Comparison of ENCODE assay signal across 26 cellular contexts in the genomic region with DNA sequence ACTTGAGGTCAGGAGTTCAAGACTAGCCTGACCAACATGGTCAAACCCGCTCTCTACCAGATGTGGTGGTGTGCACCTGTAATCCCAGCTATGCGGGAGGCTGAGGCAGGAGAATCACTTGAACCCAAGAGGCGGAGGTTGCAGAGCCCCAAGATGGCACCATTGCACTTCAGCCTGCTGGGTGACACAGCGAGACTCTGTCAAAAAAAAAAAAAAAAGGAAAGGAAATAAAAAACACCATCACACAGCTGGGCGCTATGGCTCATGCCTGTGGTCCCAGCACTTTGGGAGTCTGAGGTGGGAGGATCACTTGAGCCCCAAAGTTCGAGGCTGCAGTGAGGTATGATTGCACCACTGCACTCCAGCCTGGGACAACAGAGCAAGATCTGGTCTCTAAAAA. TPM values are rescaled to one million over a fixed set of nuclear protein-coding genes. Genes with fewer than 3 reads are reported as not detected.
A peak's percentile ranks its signal among the peaks of the same experiment; 100 is the strongest.
DNase-seq lines count a peak whose midpoint lies in the region; ATAC-seq, FAIRE-seq and TF ChIP-seq lines count a peak whose summit lies in the region.
"Had no signal": no experiment of that assay in that cellular context is flagged by ENCODE, and none has a peak within 500 bp of the region (broad histone marks: within the 10 kb centered on the region; RNA-seq: fewer than 3 reads in every experiment).

No MANE protein-coding gene starts in this region.

- H2BK12ac ChIP-seq in H1 (ENCODE audit: low read depth, low read length), result no peak overlapping the region

- TF ChIP-seq POLR2A in H1 (IDR thresholded peaks at IDR 0.05; ENCODE audit: control extremely low read depth in 1 of 2, low read depth in 2 of 2, low read length in 2 of 2), result no peak

- H2BK20ac ChIP-seq in H1 (ENCODE audit: low read length), result no peak overlapping the region

- H3K79me1 ChIP-seq in H1 (ENCODE audit: low read depth, low read length), result peaks cover 3% of the 10 kb centered on the region; the same call in 1 of the 2 replicates

- peaks cover 33% of the 10 kb centered on the region for H3K4me1 Mint-ChIP-seq in activated CD4-positive, alpha-beta T cell treated with anti-CD3 and anti-CD28 coated beads for 36 hours
- peaks cover 48% of the 10 kb centered on the region for H3K4me1 Mint-ChIP-seq in CD4-positive, alpha-beta T cell (ENCODE audit: low read depth)
- peaks cover 34% of the 10 kb centered on the region for H3K4me1 Mint-ChIP-seq in T-helper 17 cell
- H3K4me1 Mint-ChIP-seq in stimulated activated memory B cell treated with anti-CD40 and anti-IgM and Interleukin-4, amounts not matched to agents 10 μg/mL and 1 μg/mL and 100 μg/mL, for 72 hours, result peaks cover 18% of the 10 kb centered on the region

- CTCF ChIA-PET in activated CD4-positive, alpha-beta T cell treated with anti-CD3 and anti-CD28 coated beads for 36 hours (lab: Charles Lee), result interaction anchor here (0.6 to 6.1 kb wide), 7 partner anchors 8 to 593 kb away, joined by 3 to 76 read pairs (median 4); no protein-coding TSS in a partner anchor
- CTCF ChIA-PET in CD4-positive, alpha-beta T cell (lab: Charles Lee), result interaction anchor here (0.7 to 6.3 kb wide), 4 partner anchors 32 to 278 kb away, joined by 5 to 60 read pairs (median 6); no protein-coding TSS in a partner anchor
- CTCF ChIA-PET in H1 (lab: Charles Lee; ENCODE audit: partially characterized antibody), result interaction anchor here (1.7 to 10.9 kb wide), 3 partner anchors 20 to 48 kb away, joined by 4 to 152 read pairs (median 29); no protein-coding TSS in a partner anchor

- H3K36me3 Mint-ChIP-seq in activated CD4-positive, alpha-beta T cell treated with anti-CD3 and anti-CD28 coated beads for 36 hours (ENCODE audit: low read depth), result no peaks in the 10 kb centered on the region
- no peaks in the 10 kb centered on the region for H3K36me3 Mint-ChIP-seq in CD4-positive, alpha-beta T cell (ENCODE audit: low read depth)
- peaks cover 2% of the 10 kb centered on the region for H3K36me3 Mint-ChIP-seq in T-helper 17 cell (ENCODE audit: low read depth)
- no peaks in the 10 kb centered on the region for H3K36me3 Mint-ChIP-seq in stimulated activated memory B cell treated with anti-CD40 and anti-IgM and Interleukin-4, amounts not matched to agents 10 μg/mL and 1 μg/mL and 100 μg/mL, for 72 hours
- H3K36me3 Mint-ChIP-seq: brain, type B pancreatic cell had no signal

- no peak overlapping the region for H3K4ac ChIP-seq in H1 (replicated peaks; ENCODE audit: insufficient read length, low read depth, low read length)

- H3K23me2 ChIP-seq in H1 (ENCODE audit: low read depth, low read length), result peaks cover 2% of the 10 kb centered on the region; the same call in 1 of the 2 replicates

- no peak overlapping the region for H3K27ac ChIP-seq in CD4-positive, alpha-beta T cell (ENCODE audit: low read depth, low read length)
- H3K27ac ChIP-seq in H1 (ENCODE audit: low read depth, low read length), result no peak overlapping the region
- H3K27ac ChIP-seq: adrenal gland, heart right ventricle, neutrophil, prostate gland had no signal

- no peak overlapping the region for H3K56ac ChIP-seq in H1 (replicated peaks; ENCODE audit: insufficient read length, low read depth, low read length)

- H3K4me3 Mint-ChIP-seq in activated CD4-positive, alpha-beta T cell treated with anti-CD3 and anti-CD28 coated beads for 36 hours, result no peak overlapping the region
- H3K4me3 Mint-ChIP-seq in CD4-positive, alpha-beta T cell, result peak overlapping the region; percentile 38
- no peak overlapping the region for H3K4me3 Mint-ChIP-seq in T-helper 17 cell
- H3K4me3 Mint-ChIP-seq in stimulated activated memory B cell treated with anti-CD40 and anti-IgM and Interleukin-4, amounts not matched to agents 10 μg/mL and 1 μg/mL and 100 μg/mL, for 72 hours, result no peak overlapping the region
- H3K4me3 Mint-ChIP-seq: brain; T-helper 2 cell treated with Interferon-gamma antibody and Interleukin-4, amounts not matched to agents 5 μg/mL and 100 μg/mL, for 36 hours; type B pancreatic cell had no signal

- H3K9me3 Mint-ChIP-seq in activated CD4-positive, alpha-beta T cell treated with anti-CD3 and anti-CD28 coated beads for 36 hours (ENCODE audit: low read depth), result no peaks in the 10 kb centered on the region
- H3K9me3 Mint-ChIP-seq in CD4-positive, alpha-beta T cell, result no peaks in the 10 kb centered on the region
- no peaks in the 10 kb centered on the region for H3K9me3 Mint-ChIP-seq in stimulated activated memory B cell treated with anti-CD40 and anti-IgM and Interleukin-4, amounts not matched to agents 10 μg/mL and 1 μg/mL and 100 μg/mL, for 72 hours
- H3K9me3 Mint-ChIP-seq: T-helper 2 cell treated with Interferon-gamma antibody and Interleukin-4, amounts not matched to agents 5 μg/mL and 100 μg/mL, for 36 hours; type B pancreatic cell had no signal

- H2AFZ ChIP-seq in H1 (ENCODE audit: low read length), result no peak overlapping the region

- peak; percentile 48 for ATAC-seq in activated CD4-positive, alpha-beta T cell treated with anti-CD3 and anti-CD28 coated beads for 36 hours
- no peak for ATAC-seq in CD4-positive, alpha-beta T cell (ENCODE audit: poor library complexity)
- no peak for ATAC-seq in T-helper 17 cell
- ATAC-seq in stimulated activated memory B cell treated with anti-CD40 and anti-IgM and Interleukin-4, amounts not matched to agents 10 μg/mL and 1 μg/mL and 100 μg/mL, for 72 hours, result no peak
- ATAC-seq: heart right ventricle had no signal

- H2BK120ac ChIP-seq in H1 (replicated peaks; ENCODE audit: low read depth, low read length), result no peak overlapping the region

- no peak for TF ChIP-seq EP300 in H1 (IDR thresholded peaks at IDR 0.05; ENCODE audit: borderline replicate concordance in 1 of 2, low read depth in 2 of 2, low read length in 2 of 2)

- no peak overlapping the region for H3K27ac Mint-ChIP-seq in activated CD4-positive, alpha-beta T cell treated with anti-CD3 and anti-CD28 coated beads for 36 hours
- peak overlapping the region; percentile 63 for H3K27ac Mint-ChIP-seq in CD4-positive, alpha-beta T cell
- H3K27ac Mint-ChIP-seq in T-helper 17 cell, result peak overlapping the region; percentile 45
- H3K27ac Mint-ChIP-seq in stimulated activated memory B cell treated with anti-CD40 and anti-IgM and Interleukin-4, amounts not matched to agents 10 μg/mL and 1 μg/mL and 100 μg/mL, for 72 hours, result no peak overlapping the region
- H3K27ac Mint-ChIP-seq: brain; T-helper 2 cell treated with Interferon-gamma antibody and Interleukin-4, amounts not matched to agents 5 μg/mL and 100 μg/mL, for 36 hours; type B pancreatic cell had no signal

- H3K79me2 ChIP-seq in H1 (ENCODE audit: control insufficient read depth in 1 of 2, insufficient read depth in 2 of 2, low read length in 2 of 2), result no peaks in the 10 kb centered on the region

- H3K27me3 ChIP-seq in CD4-positive, alpha-beta T cell (ENCODE audit: control insufficient read depth, insufficient read depth, low read length), result no peaks in the 10 kb centered on the region
- peaks cover 0 to 8% (median 5%) of the 10 kb centered on the region in 4 experiments; a peak in 5 of 7 replicates for H3K27me3 ChIP-seq in H1 (replicated peaks in 1 of 4; ENCODE audit: control insufficient read depth in 3 of 4, extremely low read depth in 1 of 4, insufficient read depth in 3 of 4, low read length in 3 of 4)
- H3K27me3 ChIP-seq: adrenal gland had no signal

- 0 out of 2 replicates have a peak overlapping the region, but pooled peaks have one; percentile 86 for H2AK5ac ChIP-seq in H1 (ENCODE audit: low read depth, low read length)

- intact Hi-C loops in activated CD4-positive, alpha-beta T cell treated with anti-CD3 and anti-CD28 coated beads for 36 hours (cut with DNase I, micrococcal nuclease), result loop anchor here in 1 of 2 experiments (5.0 kb wide), 1 partner anchor 273 kb away; a partner anchor contains a TSS
- intact Hi-C loops in CD4-positive, alpha-beta T cell (cut with DNase I, micrococcal nuclease), result loop anchor here in 1 of 2 experiments (2.0 to 5.0 kb wide), 4 partner anchors 16 to 338 kb away; no protein-coding TSS in a partner anchor
- intact Hi-C loops in cardiac septum (cut with DNase I), result loop anchor here (5.0 kb wide), 1 partner anchor 38 kb away; no protein-coding TSS in a partner anchor

- peaks cover 4% of the 10 kb centered on the region for H3K27me3 Mint-ChIP-seq in activated CD4-positive, alpha-beta T cell treated with anti-CD3 and anti-CD28 coated beads for 36 hours
- no peaks in the 10 kb centered on the region for H3K27me3 Mint-ChIP-seq in CD4-positive, alpha-beta T cell
- peaks cover 19% of the 10 kb centered on the region for H3K27me3 Mint-ChIP-seq in T-helper 17 cell
- peaks cover 63% of the 10 kb centered on the region for H3K27me3 Mint-ChIP-seq in stimulated activated memory B cell treated with anti-CD40 and anti-IgM and Interleukin-4, amounts not matched to agents 10 μg/mL and 1 μg/mL and 100 μg/mL, for 72 hours

- H3K4me3 ChIP-seq in H1 (ENCODE audit: extremely low read depth in 1 of 4, insufficient read depth in 2 of 4, low read depth in 3 of 4, low read length in 4 of 4), result no peak overlapping the region
- H3K4me3 ChIP-seq: adrenal gland, heart right ventricle, prostate gland had no signal

- no peak overlapping the region for H2BK5ac ChIP-seq in H1 (ENCODE audit: low read depth, low read length)

- TF ChIP-seq RAD21 in H1 (IDR thresholded peaks at IDR 0.05 in 1 of 2, conservative IDR thresholded peaks at IDR 0.05 in 1 of 2; ENCODE audit: low read depth in 2 of 2, low read length in 2 of 2), result no peak

- no peak overlapping the region for H3K9ac ChIP-seq in H1 (replicated peaks in 1 of 4; ENCODE audit: extremely low read depth in 1 of 4, low read depth in 3 of 4, low read length in 3 of 4)
- H3K9ac ChIP-seq: SK-N-SH had no signal

- no peak overlapping the region for H3K14ac ChIP-seq in H1 (ENCODE audit: insufficient read length)

- peaks cover 0 to 11% (median 2%) of the 10 kb centered on the region in 4 experiments; a peak in 4 of 7 replicates for H3K4me1 ChIP-seq in H1 (replicated peaks in 1 of 4; ENCODE audit: control insufficient read depth in 3 of 4, insufficient read depth in 4 of 4, low read length in 3 of 4)
- H3K4me1 ChIP-seq: prostate gland had no signal

- no peaks in the 10 kb centered on the region for H3K36me3 ChIP-seq in H1 (ENCODE audit: control insufficient read depth in 2 of 4, insufficient read depth in 4 of 4, low read length in 3 of 4)
- H3K36me3 ChIP-seq: adrenal gland, heart right ventricle, neutrophil, prostate gland had no signal

- WGBS in H1 (ENCODE audit: extremely low coverage in 1 of 2, insufficient coverage in 1 of 2, insufficient read length in 1 of 2, insufficient replicate concordance in 2 of 2, low coverage in 1 of 2, low lambda C conversion rate in 2 of 2, missing lambda C conversion rate in 1 of 2), 2 experiments, result 87% methylated on average over 4 of the region's 6 CpGs; no CpG with 5 or more reads in 1 of the 2 experiments

- H4K8ac ChIP-seq in H1 (ENCODE audit: extremely low read depth, insufficient read depth, low read length), result no peak overlapping the region

- no peak for FAIRE-seq in H1 (lab: Jason Lieb, UNC)
- FAIRE-seq: HTR-8/SVneo had no signal

- no peak overlapping the region for H3K18ac ChIP-seq in H1 (ENCODE audit: extremely low read depth, low read length)

- no peak overlapping the region; a peak in 1 of 4 replicates for H3K4me2 ChIP-seq in H1 (ENCODE audit: insufficient read depth in 1 of 2, low read depth in 2 of 2, low read length in 2 of 2)
- H3K4me2 ChIP-seq: SK-N-SH had no signal

- no peak overlapping the region for H4K5ac ChIP-seq in H1 (ENCODE audit: insufficient read length, low read depth, low read length)

- no peak overlapping the region for H2BK15ac ChIP-seq in H1 (ENCODE audit: low read length)

- DNase-seq in activated CD4-positive, alpha-beta T cell treated with anti-CD3 and anti-CD28 coated beads for 36 hours, result peak; percentile 55
- DNase-seq in activated CD4-positive, alpha-beta T cell treated with anti-CD3 and anti-CD28 coated beads for 1 hour, result no peak
- peak in 4 of 10 experiments; percentile 13 to 24 (median 14) for DNase-seq in CD4-positive, alpha-beta T cell
- no peak for DNase-seq in T-helper 17 cell
- DNase-seq in H1 (ENCODE audit: low read depth in 1 of 2, low spot score in 2 of 2), result no peak
- DNase-seq in cardiac septum (ENCODE audit: low spot score), result no peak
- DNase-seq in SKM-1 treated with dmso at 0.1 percent for 144 hours (lab: John Stamatoyannopoulos, UW; ENCODE audit: unreplicated experiment), result no peak
- DNase-seq: adrenal gland; COR-L47; effector memory CD4-positive, alpha-beta T cell; foreskin fibroblast; heart right ventricle; Karpas-422; mammary epithelial cell; NCI-H1105; NCI-H2029 treated with DMSO at 0.1 percent for 48 hours; NCI-H345; NCI-H774; SK-N-SH had no signal

- no peaks in the 10 kb centered on the region for H3K9me3 ChIP-seq in CD4-positive, alpha-beta T cell (ENCODE audit: control insufficient read depth, low read length)
- H3K9me3 ChIP-seq in T-helper 17 cell (ENCODE audit: control insufficient read depth, low read length, poor library complexity, severe bottlenecking), result no peaks in the 10 kb centered on the region
- no peaks in the 10 kb centered on the region for H3K9me3 ChIP-seq in H1 (ENCODE audit: insufficient read depth in 2 of 2, low read depth in 1 of 2, low read length in 1 of 2)
- H3K9me3 ChIP-seq: adrenal gland, heart right ventricle, neutrophil, prostate gland, SK-N-SH had no signal

- TF ChIP-seq CTCF in CD4-positive, alpha-beta T cell (IDR thresholded peaks at IDR 0.05), result peak; percentile 55
- TF ChIP-seq CTCF in H1 (IDR thresholded peaks at IDR 0.05; ENCODE audit: control extremely low read depth in 1 of 3, insufficient read depth in 1 of 3, low read depth in 1 of 3, low read length in 3 of 3), result no peak

- peaks cover 0 to 7% of the 10 kb centered on the region in 2 experiments for H4K20me1 ChIP-seq in H1 (replicated peaks in 1 of 2; ENCODE audit: control insufficient read depth in 1 of 2, insufficient read depth in 2 of 2, low read length in 2 of 2)

- POLR2A ChIA-PET in activated CD4-positive, alpha-beta T cell treated with anti-CD3 and anti-CD28 coated beads for 36 hours (lab: Charles Lee), result no interaction called here
- POLR2A ChIA-PET in CD4-positive, alpha-beta T cell (lab: Charles Lee), result interaction anchor here (0.8 to 3.3 kb wide), 4 partner anchors 17 to 39 kb away, joined by 3 to 54 read pairs (median 6); no protein-coding TSS in a partner anchor
- POLR2A ChIA-PET in H1 (lab: Charles Lee; ENCODE audit: partially characterized antibody), result no interaction called here

- H3K23ac ChIP-seq in H1 (ENCODE audit: insufficient read length), result no peak overlapping the region

- H4K91ac ChIP-seq in H1 (replicated peaks; ENCODE audit: insufficient read length, low read length), result no peak overlapping the region

RNA-seq across cellular contexts. Expression of a gene that starts 13.3 kb away (rescaled TPM):
- 1 to 10 TPM; 6.5 to 6.6 TPM for total RNA-seq in activated CD4-positive, alpha-beta T cell treated with anti-CD3 and anti-CD28 coated beads for 36 hours
- total RNA-seq in CD4-positive, alpha-beta T cell, result 10 to 100 TPM; 13.0 to 13.5 TPM
- total RNA-seq in T-helper 17 cell, result 10 to 100 TPM; 14.7 to 17.7 TPM
- 73.9 and 77.4 TPM in 2 replicates for total RNA-seq in H1 (2021; fragmentation: NEBNext Ultra II Directional; extraction: Animal tissue kit (Norgen Biotek cat#: 25700))
- 18.2 and 34.8 TPM in 2 replicates for polyA plus RNA-seq in H1 (2011; rRNA removed)
- 16.7 TPM for polyA plus RNA-seq in H1 (2011; cell fraction: cytosol; rRNA removed)
- 29.8 TPM for polyA plus RNA-seq in H1 (2011; cell fraction: nucleus; rRNA removed)
- polyA plus RNA-seq in H1 (2012, experiment 1 of 2), result 46.9 to 62.0 TPM (median 59.1 TPM) in 4 replicates
- 59.4 TPM for polyA plus RNA-seq in H1 (2012, experiment 2 of 2)
- 69.2 TPM for polyA plus RNA-seq in H1 (2013, experiment 1 of 2)
- polyA plus RNA-seq in H1 (2013, experiment 2 of 2), result 68.1 TPM
- polyA minus RNA-seq in H1 (2011; rRNA and poly(A)+ RNA removed), result 9.3 and 12.5 TPM in 2 replicates
- polyA minus RNA-seq in H1 (2011; cell fraction: cytosol; rRNA and poly(A)+ RNA removed), result 31.7 TPM
- 16.6 TPM for polyA minus RNA-seq in H1 (2011; cell fraction: nucleus; rRNA and poly(A)+ RNA removed)
- total RNA-seq in cardiac septum, result 1.9 TPM

Comparison
In these comparisons a context has a peak if more than half of its experiments do, and no peak if none do; other contexts are left out.
1. H3K27ac Mint-ChIP-seq: peak in CD4-positive, alpha-beta T cell (single experiment) and T-helper 17 cell (single experiment); none in activated CD4-positive, alpha-beta T cell treated with anti-CD3 and anti-CD28 coated beads for 36 hours (single experiment) and stimulated activated memory B cell treated with anti-CD40 and anti-IgM and Interleukin-4, amounts not matched to agents 10 μg/mL and 1 μg/mL and 100 μg/mL, for 72 hours (single experiment).